ENCODE assay signal across 10 cellular contexts in genomic region chr11:120510406-120511115, GRCh38. TPM values are rescaled to one million over a fixed set of nuclear protein-coding genes. Genes with fewer than 3 reads are reported as not detected.
DNase-seq lines count a peak whose midpoint lies in the region; ATAC-seq and TF ChIP-seq lines count a peak whose summit lies in the region.
"Had no signal": no experiment of that assay in that cellular context is flagged by ENCODE, and none has a peak within 500 bp of the region (broad histone marks: within the 10 kb centered on the region; RNA-seq: fewer than 3 reads in every experiment).

No MANE protein-coding gene starts in this region.

- no peaks in the 10 kb centered on the region for H3K4me1 Mint-ChIP-seq in activated naive CD4-positive, alpha-beta T cell treated with anti-CD3 and anti-CD28 coated beads, Interleukin-2, amount 50 U/mL, for 24 hours
- peaks cover 5% of the 10 kb centered on the region for H3K4me1 Mint-ChIP-seq in T-helper 17 cell

- no peak for DNase-seq in activated naive CD4-positive, alpha-beta T cell (lab: John Stamatoyannopoulos, UW)
- DNase-seq in T-helper 17 cell (no peak), mesenteric fat pad (ENCODE audit: low spot score) (peak; percentile 87), suprapubic skin (ENCODE audit: low spot score in 2 of 2) (no peak), RPMI8226 (no peak), NCI-H2029 treated with DMSO at 0.1 percent for 48 hours (lab: John Stamatoyannopoulos, UW) (no peak)

- no peaks in the 10 kb centered on the region for H3K36me3 ChIP-seq in suprapubic skin
- H3K36me3 ChIP-seq: colonic mucosa, tibial nerve had no signal

- peaks cover 64% of the 10 kb centered on the region for H3K27me3 ChIP-seq in suprapubic skin

- H3K36me3 Mint-ChIP-seq in activated naive CD4-positive, alpha-beta T cell treated with anti-CD3 and anti-CD28 coated beads, Interleukin-2, amount 50 U/mL, for 24 hours, result no peaks in the 10 kb centered on the region
- H3K36me3 Mint-ChIP-seq in T-helper 17 cell (ENCODE audit: low read depth), result peaks cover 6% of the 10 kb centered on the region

- no peak for ATAC-seq in T-helper 17 cell
- ATAC-seq in HG03571 (IDR thresholded peaks at IDR 0.05; ENCODE audit: unreplicated experiment), result no peak

- no peak for TF ChIP-seq CTCF in suprapubic skin (IDR thresholded peaks at IDR 0.05)

- 68% methylated on average over 20 of the region's 20 CpGs for WGBS in suprapubic skin

- no peaks in the 10 kb centered on the region for H3K9me3 Mint-ChIP-seq in activated naive CD4-positive, alpha-beta T cell treated with anti-CD3 and anti-CD28 coated beads, Interleukin-2, amount 50 U/mL, for 24 hours

- peak overlapping the region; percentile 55 for H3K4me3 ChIP-seq in suprapubic skin

- TF ChIP-seq POLR2A in suprapubic skin (IDR thresholded peaks at IDR 0.05), result no peak

- peak overlapping the region; percentile 14 for H3K27ac Mint-ChIP-seq in activated naive CD4-positive, alpha-beta T cell treated with anti-CD3 and anti-CD28 coated beads, Interleukin-2, amount 50 U/mL, for 24 hours
- H3K27ac Mint-ChIP-seq in T-helper 17 cell, result no peak overlapping the region

- TF ChIP-seq EP300 in suprapubic skin (IDR thresholded peaks at IDR 0.05), result no peak

- H3K4me1 ChIP-seq in suprapubic skin, result peaks cover 7% of the 10 kb centered on the region
- H3K4me1 ChIP-seq: colonic mucosa had no signal

- H3K27me3 Mint-ChIP-seq in activated naive CD4-positive, alpha-beta T cell treated with anti-CD3 and anti-CD28 coated beads, Interleukin-2, amount 50 U/mL, for 24 hours, result peaks cover 47% of the 10 kb centered on the region
- H3K27me3 Mint-ChIP-seq in T-helper 17 cell, result peaks cover 84% of the 10 kb centered on the region

- H3K9me3 ChIP-seq in T-helper 17 cell (ENCODE audit: control insufficient read depth, low read length, poor library complexity, severe bottlenecking), result no peaks in the 10 kb centered on the region
- H3K9me3 ChIP-seq in suprapubic skin, result no peaks in the 10 kb centered on the region
- H3K9me3 ChIP-seq: colonic mucosa, tibial nerve had no signal

- H3K27ac ChIP-seq in suprapubic skin, result no peak overlapping the region
- H3K27ac ChIP-seq: colonic mucosa, tibial nerve had no signal

- peak overlapping the region; percentile 40 for H3K4me3 Mint-ChIP-seq in activated naive CD4-positive, alpha-beta T cell treated with anti-CD3 and anti-CD28 coated beads, Interleukin-2, amount 50 U/mL, for 24 hours
- peak overlapping the region; percentile 43 for H3K4me3 Mint-ChIP-seq in T-helper 17 cell

RNA-seq across cellular contexts. Expression of gene GRIK4, which starts 1.0 kb away (rescaled TPM):
- total RNA-seq in T-helper 17 cell (under 1 TPM; 0.05 to 0.10 TPM), mesenteric fat pad (0.10 TPM), suprapubic skin (under 1 TPM in 1 of 4 donors, not detected in 3; 0.24 TPM)
